Comparison of ENCODE assay signal across 33 cellular contexts in genomic region chr20:36385503-36385902, GRCh38.
"Had no signal": no experiment of that assay in that cellular context is flagged by ENCODE, and none has a peak within 500 bp of the region (broad histone marks: within the 10 kb centered on the region; RNA-seq: fewer than 3 reads in every experiment).

No MANE protein-coding gene starts in this region.

- H3K9me3 ChIP-seq: body of pancreas, breast epithelium, Peyer's patch had no signal

- H3K36me3 ChIP-seq: breast epithelium, Peyer's patch had no signal

- H3K27ac Mint-ChIP-seq: activated CD4-positive, alpha-beta T cell treated with anti-CD3 and anti-CD28 coated beads, Interleukin-2, amount 10 ng/mL, durations not matched to agents 24 days and 14 days; activated CD8-positive, alpha-beta T cell treated with anti-CD3 and anti-CD28 coated beads for 36 hours; activated naive CD4-positive, alpha-beta T cell treated with anti-CD3 and anti-CD28 coated beads, Interleukin-2, amount 50 U/mL, for 24 hours; activated naive CD8-positive, alpha-beta T cell treated with anti-CD3 and anti-CD28 coated beads, Interleukin-2, amount 10 ng/mL, durations not matched to agents 7 days and 5 days; activated T-cell treated with anti-CD3 and anti-CD28 coated beads, Interleukin-2, amount 50 U/mL, for 72 hours; activated T-helper 17 cell treated with anti-CD3 and anti-CD28 coated beads, Interleukin-2, amount 50 U/mL, for 72 hours had no signal

- H3K27me3 ChIP-seq: body of pancreas, breast epithelium, Peyer's patch had no signal

- H3K4me1 Mint-ChIP-seq: activated CD4-positive, alpha-beta T cell treated with anti-CD3 and anti-CD28 coated beads, Interleukin-2, amount 10 ng/mL, durations not matched to agents 24 days and 14 days; activated naive CD4-positive, alpha-beta T cell treated with anti-CD3 and anti-CD28 coated beads, Interleukin-2, amount 50 U/mL, for 24 hours; activated naive CD8-positive, alpha-beta T cell treated with anti-CD3 and anti-CD28 coated beads, Interleukin-2, amount 10 ng/mL, durations not matched to agents 7 days and 5 days; activated T-helper 17 cell treated with anti-CD3 and anti-CD28 coated beads, Interleukin-2, amount 50 U/mL, for 72 hours had no signal

- H3K9me3 Mint-ChIP-seq: activated CD4-positive, alpha-beta T cell treated with anti-CD3 and anti-CD28 coated beads, Interleukin-2, amount 10 ng/mL, durations not matched to agents 24 days and 14 days; activated CD8-positive, alpha-beta T cell treated with anti-CD3 and anti-CD28 coated beads for 36 hours; activated naive CD4-positive, alpha-beta T cell treated with anti-CD3 and anti-CD28 coated beads, Interleukin-2, amount 50 U/mL, for 24 hours; activated naive CD8-positive, alpha-beta T cell treated with anti-CD3 and anti-CD28 coated beads, Interleukin-2, amount 10 ng/mL, durations not matched to agents 7 days and 5 days; activated T-cell treated with anti-CD3 and anti-CD28 coated beads, Interleukin-2, amount 50 U/mL, for 72 hours; activated T-helper 17 cell treated with anti-CD3 and anti-CD28 coated beads, Interleukin-2, amount 50 U/mL, for 72 hours had no signal

- H3K27ac ChIP-seq: body of pancreas, breast epithelium, Peyer's patch, SK-N-MC, VCaP had no signal

- DNase-seq: activated CD4-positive, alpha-beta T cell treated with anti-CD3 and anti-CD28 coated beads for 1 hour; activated CD4-positive, alpha-beta T cell treated with anti-CD3 and anti-CD28 coated beads, Interleukin-2, amount 10 ng/mL, durations not matched to agents 24 days and 14 days; activated CD4-positive, alpha-beta T cell treated with anti-CD3 and anti-CD28 coated beads, Interleukin-2, amount 50 U/mL, for 4 hours; activated CD4-positive, CD25-positive, alpha-beta regulatory T cell; activated CD8-positive, alpha-beta T cell treated with anti-CD3 and anti-CD28 coated beads for 36 hours; activated effector memory CD4-positive, alpha-beta T cell treated with anti-CD3 and anti-CD28 coated beads, Interleukin-2, amount 50 U/mL, for 16 hours; activated naive CD4-positive, alpha-beta T cell; activated naive CD8-positive, alpha-beta T cell treated with anti-CD3 and anti-CD28 coated beads, Interleukin-2, amount 10 ng/mL, durations not matched to agents 7 days and 5 days; activated T-cell treated with anti-CD3 and anti-CD28 coated beads, Interleukin-2, amount 50 U/mL, for 1 hour; activated T-cell treated with anti-CD3 and anti-CD28 coated beads, Interleukin-2, amount 50 U/mL, for 72 hours; amygdala; body of pancreas; NCI-H1092 treated with DMSO at 0.1 percent for 48 hours; NCI-H1694; NCI-H1930; NCI-H2081 treated with DMSO at 0.1 percent for 48 hours; NCI-H226; NCI-H446 treated with DMSO at 0.1 percent for 48 hours; NCI-H69; NCI-H82; NK-92 treated with Interleukin-12 subunit alpha and Interleukin-12 subunit beta, amount 100 ng/mL, for 24 hours; PC-3; Peyer's patch; RPMI8226; SIG-M5; T-helper 1 cell; T-helper 2 cell; T-helper 9 cell had no signal

- H3K36me3 Mint-ChIP-seq: activated naive CD4-positive, alpha-beta T cell treated with anti-CD3 and anti-CD28 coated beads, Interleukin-2, amount 50 U/mL, for 24 hours; activated naive CD8-positive, alpha-beta T cell treated with anti-CD3 and anti-CD28 coated beads, Interleukin-2, amount 10 ng/mL, durations not matched to agents 7 days and 5 days had no signal

- H3K27me3 Mint-ChIP-seq: activated CD4-positive, alpha-beta T cell treated with anti-CD3 and anti-CD28 coated beads, Interleukin-2, amount 10 ng/mL, durations not matched to agents 24 days and 14 days; activated CD8-positive, alpha-beta T cell treated with anti-CD3 and anti-CD28 coated beads for 36 hours; activated naive CD8-positive, alpha-beta T cell treated with anti-CD3 and anti-CD28 coated beads, Interleukin-2, amount 10 ng/mL, durations not matched to agents 7 days and 5 days had no signal

- H3K4me3 Mint-ChIP-seq: activated CD4-positive, alpha-beta T cell treated with anti-CD3 and anti-CD28 coated beads, Interleukin-2, amount 10 ng/mL, durations not matched to agents 24 days and 14 days; activated CD8-positive, alpha-beta T cell treated with anti-CD3 and anti-CD28 coated beads for 36 hours; activated naive CD4-positive, alpha-beta T cell treated with anti-CD3 and anti-CD28 coated beads, Interleukin-2, amount 50 U/mL, for 24 hours; activated naive CD8-positive, alpha-beta T cell treated with anti-CD3 and anti-CD28 coated beads, Interleukin-2, amount 10 ng/mL, durations not matched to agents 7 days and 5 days; activated T-cell treated with anti-CD3 and anti-CD28 coated beads, Interleukin-2, amount 50 U/mL, for 72 hours; activated T-helper 17 cell treated with anti-CD3 and anti-CD28 coated beads, Interleukin-2, amount 50 U/mL, for 72 hours had no signal

- H3K4me1 ChIP-seq: body of pancreas, breast epithelium, Peyer's patch had no signal

- H3K4me3 ChIP-seq: body of pancreas, breast epithelium, Peyer's patch, SK-N-MC had no signal
